ENCODE assay signal across 27 cellular contexts in genomic region chr5:4804619-4805211, GRCh38.
"Had no signal": no experiment of that assay in that cellular context is flagged by ENCODE, and none has a peak within 500 bp of the region (broad histone marks: within the 10 kb centered on the region; RNA-seq: fewer than 3 reads in every experiment).

No MANE protein-coding gene starts in this region.

- FAIRE-seq: colon had no signal

- H3K36me3 ChIP-seq: gastrocnemius medialis, heart right ventricle, left lung, neural progenitor cell, sigmoid colon, spleen, tibial artery had no signal

- H3K79me2 ChIP-seq: parathyroid adenoma had no signal

- H3K4me1 Mint-ChIP-seq: immature natural killer cell; naive B cell; neural progenitor cell; stimulated activated memory B cell treated with anti-CD40 and anti-IgM and Interleukin-4, amounts not matched to agents 10 μg/mL and 1 μg/mL and 100 μg/mL, for 72 hours had no signal

- H3K9me3 Mint-ChIP-seq: neural progenitor cell, type B pancreatic cell had no signal

- H3K4me2 ChIP-seq: neural progenitor cell had no signal

- H3K27me3 ChIP-seq: gastrocnemius medialis, left lung, neural progenitor cell, sigmoid colon, spleen, testis, tibial artery had no signal

- H3K27ac Mint-ChIP-seq: immature natural killer cell; mesothelial cell of epicardium; naive B cell; natural killer cell treated with Interleukin-12 subunit alpha and Interleukin-12 subunit beta and Interleukin-15 and Interleukin-18, amount 100 ng/mL, for 72 hours; neural progenitor cell; progenitor cell of endocrine pancreas; stimulated activated memory B cell treated with anti-CD40 and anti-IgM and Interleukin-4, amounts not matched to agents 10 μg/mL and 1 μg/mL and 100 μg/mL, for 72 hours; type B pancreatic cell had no signal

- H3K36me3 Mint-ChIP-seq: immature natural killer cell; mesothelial cell of epicardium; naive B cell; neural progenitor cell; stimulated activated memory B cell treated with anti-CD40 and anti-IgM and Interleukin-4, amounts not matched to agents 10 μg/mL and 1 μg/mL and 100 μg/mL, for 72 hours; type B pancreatic cell had no signal

- H3K4me1 ChIP-seq: gastrocnemius medialis, heart right ventricle, left lung, neural progenitor cell, parathyroid adenoma, spleen, testis, tibial artery had no signal

- H3K4me3 Mint-ChIP-seq: immature natural killer cell; mesothelial cell of epicardium; naive B cell; natural killer cell treated with Interleukin-12 subunit alpha and Interleukin-12 subunit beta and Interleukin-15 and Interleukin-18, amount 100 ng/mL, for 72 hours; neural progenitor cell; stimulated activated memory B cell treated with anti-CD40 and anti-IgM and Interleukin-4, amounts not matched to agents 10 μg/mL and 1 μg/mL and 100 μg/mL, for 72 hours; type B pancreatic cell had no signal

- H3K27me3 Mint-ChIP-seq: naive B cell; natural killer cell treated with Interleukin-12 subunit alpha and Interleukin-12 subunit beta and Interleukin-15 and Interleukin-18, amount 100 ng/mL, for 72 hours; stimulated activated memory B cell treated with anti-CD40 and anti-IgM and Interleukin-4, amounts not matched to agents 10 μg/mL and 1 μg/mL and 100 μg/mL, for 72 hours had no signal

- H3K27ac ChIP-seq: dorsolateral prefrontal cortex, gastrocnemius medialis, heart right ventricle, left lung, neural progenitor cell, parathyroid adenoma, sigmoid colon, spleen, testis, tibial artery had no signal

- H2AFZ ChIP-seq: neural progenitor cell, parathyroid adenoma had no signal

- DNase-seq: dorsolateral prefrontal cortex; effector CD4-positive, alpha-beta T cell; foreskin fibroblast; gastrocnemius medialis; heart right ventricle; immature natural killer cell; islet precursor cell; left lung; mesenchymal stem cell; mucosa of descending colon; naive B cell; right cardiac atrium; sigmoid colon; spleen; stimulated activated CD4-positive, alpha-beta T cell treated with anti-CD3 and anti-CD28 coated beads, Interleukin-4, amount 100 ng/mL, for 4 hours; stimulated activated naive CD8-positive, alpha-beta T cell treated with anti-CD3 and anti-CD28 coated beads, Interleukin-15, Interleukin-2, amounts not matched to agents 100 U/mL and 50 U/mL, for 24 hours; substantia nigra; testis; tibial artery had no signal

- H3K4me3 ChIP-seq: dorsolateral prefrontal cortex, gastrocnemius medialis, heart right ventricle, left lung, mucosa of descending colon, neural progenitor cell, sigmoid colon, spleen, testis, tibial artery had no signal

- ATAC-seq: gastrocnemius medialis; heart right ventricle; left lung; mucosa of descending colon; natural killer cell treated with Interleukin-12 subunit alpha and Interleukin-12 subunit beta and Interleukin-15 and Interleukin-18, amount 100 ng/mL, for 72 hours; right cardiac atrium; stimulated activated memory B cell treated with anti-CD40 and anti-IgM and Interleukin-4, amounts not matched to agents 10 μg/mL and 1 μg/mL and 100 μg/mL, for 72 hours; stimulated activated naive CD8-positive, alpha-beta T cell treated with anti-CD3 and anti-CD28 coated beads, Interleukin-15, Interleukin-2, amounts not matched to agents 100 U/mL and 50 U/mL, for 24 hours had no signal

- H3K9ac ChIP-seq: neural progenitor cell, parathyroid adenoma had no signal

- H3K9me3 ChIP-seq: gastrocnemius medialis, left lung, sigmoid colon, testis, tibial artery had no signal
